In genomic region chr6:30060634-30060981, GRCh38 we compare ENCODE assay signal across 8 cellular contexts. TPM values are rescaled to one million over a fixed set of nuclear protein-coding genes. Genes with fewer than 3 reads are reported as not detected.
DNase-seq lines count a peak whose midpoint lies in the region; ATAC-seq and TF ChIP-seq lines count a peak whose summit lies in the region.

No MANE protein-coding gene starts in this region.

- H3K27ac Mint-ChIP-seq in endothelial cell (ENCODE audit: unreplicated experiment), result peak overlapping the region; percentile 96

- DNase-seq in NCI-H2227 (lab: John Stamatoyannopoulos, UW; ENCODE audit: unreplicated experiment), result peak; percentile 47
- DNase-seq in NCI-H2227 treated with DMSO at 0.1 percent for 48 hours (lab: John Stamatoyannopoulos, UW), result no peak
- DNase-seq in SK-N-MC (ENCODE audit: low read depth, low spot score), result no peak
- DNase-seq in endothelial cell (ENCODE audit: low spot score), result peak; percentile 32
- no peak for DNase-seq in uterus
- DNase-seq in GDM1 (lab: John Stamatoyannopoulos, UW), result no peak

- TF ChIP-seq POLR2A in uterus (IDR thresholded peaks at IDR 0.05), result no peak

- no peak for TF ChIP-seq CTCF in endothelial cell (IDR thresholded peaks at IDR 0.05; ENCODE audit: unreplicated experiment)
- TF ChIP-seq CTCF in uterus (IDR thresholded peaks at IDR 0.05), result no peak

- peaks cover 12% of the 10 kb centered on the region for H3K36me3 ChIP-seq in SK-N-MC (ENCODE audit: insufficient read depth, low read length)
- peaks cover 6 to 8% of the 10 kb centered on the region in 2 donors for H3K36me3 ChIP-seq in mucosa of rectum (ENCODE audit: control insufficient read depth in 2 of 2, insufficient read depth in 2 of 2, low read length in 2 of 2)
- H3K36me3 ChIP-seq in uterus, result no peaks in the 10 kb centered on the region

- intact Hi-C loops in uterus (cut with DNase I; ENCODE audit: low total_unique reads), result no loop called here

- H3K9ac ChIP-seq in SK-N-MC (ENCODE audit: insufficient read length) (peak overlapping the region; percentile 97), mucosa of rectum (ENCODE audit: low read depth in 1 of 2, low read length in 2 of 2) (peak overlapping the region; percentile 78 to 93)

- H3K9me3 ChIP-seq in SK-N-MC (ENCODE audit: low read depth, low read length), result no peaks in the 10 kb centered on the region
- H3K9me3 ChIP-seq in mucosa of rectum (ENCODE audit: control insufficient read depth in 2 of 2, low read length in 2 of 2), result no peaks in the 10 kb centered on the region
- H3K9me3 ChIP-seq in uterus, result no peaks in the 10 kb centered on the region

- H3K4me1 Mint-ChIP-seq in endothelial cell (ENCODE audit: unreplicated experiment), result peaks cover 24% of the 10 kb centered on the region

- H3K27ac ChIP-seq in SK-N-MC, result peak overlapping the region; percentile 43
- H3K27ac ChIP-seq in mucosa of rectum (ENCODE audit: low read depth in 2 of 2, low read length in 2 of 2), result peak overlapping the region; percentile 95
- peak overlapping the region; percentile 84 to 95 for H3K27ac ChIP-seq in uterus

- peak overlapping the region; percentile 98 for H3K4me3 Mint-ChIP-seq in endothelial cell (ENCODE audit: unreplicated experiment)

- H3K9me3 Mint-ChIP-seq in endothelial cell (ENCODE audit: unreplicated experiment), result no peaks in the 10 kb centered on the region

- peak overlapping the region; percentile 94 for H3K4me3 ChIP-seq in SK-N-MC
- peak overlapping the region; percentile 86 to 99 for H3K4me3 ChIP-seq in mucosa of rectum (ENCODE audit: low read length in 2 of 2)
- peak overlapping the region; percentile 59 to 96 for H3K4me3 ChIP-seq in uterus

- peaks cover 17% of the 10 kb centered on the region in 2 donors for H3K4me1 ChIP-seq in mucosa of rectum (ENCODE audit: control insufficient read depth in 2 of 2, insufficient read depth in 2 of 2, low read length in 2 of 2)
- H3K4me1 ChIP-seq in uterus, result peaks cover 5 to 7% of the 10 kb centered on the region in 2 donors

- no peaks in the 10 kb centered on the region for H3K36me3 Mint-ChIP-seq in endothelial cell (ENCODE audit: low read depth, unreplicated experiment)

- peaks cover 4% of the 10 kb centered on the region for H3K27me3 Mint-ChIP-seq in endothelial cell (ENCODE audit: unreplicated experiment)

- H3K27me3 ChIP-seq in mucosa of rectum (ENCODE audit: control insufficient read depth in 2 of 2, insufficient read depth in 2 of 2, low read length in 2 of 2) (no peaks in the 10 kb centered on the region), uterus (no peaks in the 10 kb centered on the region)

- peak; percentile 18 for ATAC-seq in HG02885 (IDR thresholded peaks at IDR 0.05; ENCODE audit: poor library complexity, unreplicated experiment)

RNA-seq across cellular contexts. Expression of gene POLR1H, which starts 0.5 kb away (rescaled TPM):
- total RNA-seq in endothelial cell (ENCODE audit: unreplicated experiment) (39.0 TPM), uterus (100 to 1,000 TPM in 1 of 4 donors, 10 to 100 TPM in 3; 21.2 to 121 (median 33.4) TPM)

RNA-seq across cellular contexts. Expression of gene PPP1R11, which starts 6.4 kb away (rescaled TPM):
- total RNA-seq in endothelial cell (ENCODE audit: unreplicated experiment) (39.3 TPM), uterus (10 to 100 TPM in 3 of 4 donors, 1 to 10 TPM in 1; 7.9 to 47.9 (median 23.3) TPM)

RNA-seq across cellular contexts. Expression of gene RNF39, which starts 15.0 kb away (rescaled TPM):
- total RNA-seq in endothelial cell (ENCODE audit: unreplicated experiment) (not detected), uterus (under 1 TPM in 2 of 4 donors, not detected in 2; 0.21 to 0.83 TPM)

RNA-seq across cellular contexts. Expression of gene TRIM31, which starts 52.3 kb away (rescaled TPM):
- total RNA-seq in endothelial cell (ENCODE audit: unreplicated experiment) (not detected), uterus (not detected)

Comparison
In these comparisons a context has a peak if more than half of its experiments do, and no peak if none do; other contexts are left out.
1. DNase-seq: peak in NCI-H2227 (single experiment) and endothelial cell (single experiment); none in NCI-H2227 treated with DMSO at 0.1 percent for 48 hours (single experiment), SK-N-MC (single experiment), uterus (0 of 2) and GDM1 (single experiment).
2. H3K27ac ChIP-seq: peak in every context shown above with its lines; median percentile 95 in mucosa of rectum; 90 in uterus; 43 in SK-N-MC.
3. Peak in every context shown above with its lines, with median percentiles within 50 percentile points of each other: H3K4me3 ChIP-seq.